Comparison of ENCODE assay signal across 16 cellular contexts in the genomic region with DNA sequence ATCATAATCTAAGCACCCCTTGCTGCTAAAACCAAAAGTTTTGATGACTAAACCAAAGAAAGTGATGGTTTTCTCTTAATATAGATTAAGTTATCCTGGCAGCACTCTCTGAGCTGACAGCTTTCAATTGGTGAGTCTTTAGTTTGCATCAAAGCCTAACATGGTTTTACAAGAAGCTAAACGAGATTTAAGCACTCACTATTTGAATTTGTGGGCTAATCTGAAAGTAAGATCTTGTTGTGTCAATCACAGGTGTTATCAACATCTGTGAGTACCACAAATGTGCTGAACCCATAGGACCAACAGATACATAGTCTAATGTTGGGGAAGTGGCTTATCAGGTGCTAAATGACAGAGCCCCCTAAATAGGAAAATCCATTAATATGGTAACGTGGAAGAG.
DNase-seq lines count a peak whose midpoint lies in the region; ATAC-seq, FAIRE-seq and TF ChIP-seq lines count a peak whose summit lies in the region.
"Had no signal": no experiment of that assay in that cellular context is flagged by ENCODE, and none has a peak within 500 bp of the region (broad histone marks: within the 10 kb centered on the region; RNA-seq: fewer than 3 reads in every experiment).

No MANE protein-coding gene starts in this region.

- H3K4me2 ChIP-seq in neural progenitor cell = no peak overlapping the region

- H3K27ac Mint-ChIP-seq in neural progenitor cell = no peak overlapping the region
- H3K27ac Mint-ChIP-seq: activated CD4-positive, alpha-beta memory T cell treated with anti-CD3 and anti-CD28 coated beads for 36 hours; activated naive CD8-positive, alpha-beta T cell treated with anti-CD3 and anti-CD28 coated beads, Interleukin-2, amount 50 U/mL, for 24 hours; dendritic cell treated with granulocyte-macrophage colony-stimulating factor and Interleukin-4, amounts not matched to agents 40 ng/mL and 50 ng/mL, for 4 days had no signal

- ATAC-seq in HG02610 (IDR thresholded peaks at IDR 0.05; ENCODE audit: unreplicated experiment) = peak; percentile 97
- ATAC-seq in HG03354 (IDR thresholded peaks at IDR 0.05; ENCODE audit: poor library complexity, severe bottlenecking, unreplicated experiment) = peak; percentile 93
- ATAC-seq in body of pancreas = no peak
- ATAC-seq: activated naive CD8-positive, alpha-beta T cell treated with anti-CD3 and anti-CD28 coated beads, Interleukin-2, amount 50 U/mL, for 24 hours; gastroesophageal sphincter had no signal

- DNase-seq in GM10266 (ENCODE audit: extremely low spot score) (peak; percentile 6), GM19239 (ENCODE audit: insufficient read length, low spot score) (no peak), body of pancreas (no peak), neural progenitor cell (ENCODE audit: low spot score) (no peak), HCEC 1CT (no peak), HUDEP-2 (lab: John Stamatoyannopoulos, UW; ENCODE audit: unreplicated experiment in 76 of 76) (no peak)
- DNase-seq: activated CD4-positive, alpha-beta memory T cell treated with anti-CD3 and anti-CD28 coated beads for 36 hours; activated naive CD8-positive, alpha-beta T cell treated with anti-CD3 and anti-CD28 coated beads, Interleukin-2, amount 50 U/mL, for 24 hours; left ventricle myocardium inferior; ovary; stimulated activated CD4-positive, alpha-beta T cell treated with anti-CD3 and anti-CD28 coated beads, Interleukin-2, amount 100 ng/mL, for 24 hours had no signal

- H3K9me3 ChIP-seq in body of pancreas (no peaks in the 10 kb centered on the region), neural progenitor cell (ENCODE audit: low read depth) (no peaks in the 10 kb centered on the region)
- H3K9me3 ChIP-seq: gastroesophageal sphincter, left ventricle myocardium inferior, ovary had no signal

- H3K4me3 Mint-ChIP-seq in neural progenitor cell = no peak overlapping the region
- H3K4me3 Mint-ChIP-seq: activated CD4-positive, alpha-beta memory T cell treated with anti-CD3 and anti-CD28 coated beads for 36 hours; activated naive CD8-positive, alpha-beta T cell treated with anti-CD3 and anti-CD28 coated beads, Interleukin-2, amount 50 U/mL, for 24 hours; dendritic cell treated with granulocyte-macrophage colony-stimulating factor and Interleukin-4, amounts not matched to agents 40 ng/mL and 50 ng/mL, for 4 days had no signal

- FAIRE-seq in GM19239 (lab: Jason Lieb, UNC) = peak; percentile 73
- FAIRE-seq: H54 had no signal

- TF ChIP-seq CTCF in GM10266 (IDR thresholded peaks at IDR 0.05; ENCODE audit: control insufficient read depth, insufficient read depth, low read depth, missing control alignments) (no peak), body of pancreas (IDR thresholded peaks at IDR 0.05) (no peak), neural progenitor cell (IDR thresholded peaks at IDR 0.05) (no peak)

- WGBS in body of pancreas, 2 donors = 55 to 66% methylated on average over 2 of the region's 2 CpGs

- H3K27me3 ChIP-seq in body of pancreas = no peaks in the 10 kb centered on the region
- H3K27me3 ChIP-seq in neural progenitor cell = peaks cover 32% of the 10 kb centered on the region
- H3K27me3 ChIP-seq: gastroesophageal sphincter, ovary had no signal

- H3K9me3 Mint-ChIP-seq in neural progenitor cell = peaks cover 23% of the 10 kb centered on the region
- H3K9me3 Mint-ChIP-seq: activated CD4-positive, alpha-beta memory T cell treated with anti-CD3 and anti-CD28 coated beads for 36 hours; activated naive CD8-positive, alpha-beta T cell treated with anti-CD3 and anti-CD28 coated beads, Interleukin-2, amount 50 U/mL, for 24 hours; dendritic cell treated with granulocyte-macrophage colony-stimulating factor and Interleukin-4, amounts not matched to agents 40 ng/mL and 50 ng/mL, for 4 days had no signal

- H3K27me3 Mint-ChIP-seq in neural progenitor cell (ENCODE audit: insufficient read depth, low read depth) = peaks cover 3% of the 10 kb centered on the region
- H3K27me3 Mint-ChIP-seq: dendritic cell treated with granulocyte-macrophage colony-stimulating factor and Interleukin-4, amounts not matched to agents 40 ng/mL and 50 ng/mL, for 4 days had no signal

- peaks cover 32% of the 10 kb centered on the region for H3K4me1 Mint-ChIP-seq in neural progenitor cell
- H3K4me1 Mint-ChIP-seq: activated naive CD8-positive, alpha-beta T cell treated with anti-CD3 and anti-CD28 coated beads, Interleukin-2, amount 50 U/mL, for 24 hours had no signal

- H3F3A ChIP-seq in neural progenitor cell (ENCODE audit: low read depth) = no peaks in the 10 kb centered on the region

- H2AFZ ChIP-seq in neural progenitor cell (replicated peaks) = no peak overlapping the region

- H3K4me1 ChIP-seq in body of pancreas (no peaks in the 10 kb centered on the region), neural progenitor cell (peaks cover under 1% of the 10 kb centered on the region)

- H3K36me3 Mint-ChIP-seq in neural progenitor cell = peaks cover 17% of the 10 kb centered on the region
- H3K36me3 Mint-ChIP-seq: activated CD4-positive, alpha-beta memory T cell treated with anti-CD3 and anti-CD28 coated beads for 36 hours had no signal

- H3K9ac ChIP-seq in neural progenitor cell = no peak overlapping the region

- H3K4me3 ChIP-seq in body of pancreas (no peak overlapping the region), neural progenitor cell (no peak overlapping the region)
- H3K4me3 ChIP-seq: gastroesophageal sphincter, left ventricle myocardium inferior, ovary had no signal

- no peaks in the 10 kb centered on the region for H3K79me2 ChIP-seq in neural progenitor cell (ENCODE audit: low read depth)

- H3K27ac ChIP-seq in body of pancreas = no peak overlapping the region
- no peak overlapping the region for H3K27ac ChIP-seq in neural progenitor cell
- H3K27ac ChIP-seq: gastroesophageal sphincter, left ventricle myocardium inferior, ovary had no signal

- H3K36me3 ChIP-seq in body of pancreas (replicated peaks in 1 of 2; ENCODE audit: insufficient read depth in 1 of 2, low read depth in 2 of 2) (no peaks in the 10 kb centered on the region), neural progenitor cell (no peaks in the 10 kb centered on the region)
- H3K36me3 ChIP-seq: gastroesophageal sphincter, left ventricle myocardium inferior, ovary had no signal

- intact Hi-C loops in body of pancreas (cut with DNase I) = no loop called here

- TF ChIP-seq POLR2A in body of pancreas (IDR thresholded peaks at IDR 0.05) = no peak

- H4K20me1 ChIP-seq in neural progenitor cell (ENCODE audit: low read depth) = no peaks in the 10 kb centered on the region
